In the genomic region with DNA sequence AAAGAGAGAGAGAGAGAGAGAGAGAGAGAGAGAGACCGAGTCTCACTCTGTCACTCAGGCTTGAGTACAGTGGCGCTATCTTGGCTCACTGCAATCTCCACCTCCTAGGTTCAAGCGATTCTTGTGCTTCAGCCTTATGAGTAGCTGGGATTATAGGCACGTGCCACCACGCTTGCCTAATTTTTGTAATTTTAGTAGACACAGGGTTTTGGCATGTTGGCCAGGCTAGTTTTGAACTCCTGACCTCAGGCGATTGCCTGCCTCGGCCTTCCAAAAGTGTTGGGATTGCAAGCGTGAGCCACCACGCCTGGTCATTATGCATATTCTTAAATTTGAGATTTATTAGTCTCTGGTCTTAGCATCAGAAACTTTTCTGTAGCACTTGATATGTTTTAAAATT, we compare ENCODE assay signal across 3 cellular contexts.
"Had no signal": no experiment of that assay in that cellular context is flagged by ENCODE, and none has a peak within 500 bp of the region (broad histone marks: within the 10 kb centered on the region; RNA-seq: fewer than 3 reads in every experiment).

No MANE protein-coding gene starts in this region.

- H3K4me3 ChIP-seq: GM12878 had no signal

- ATAC-seq: GM12878 had no signal

- DNase-seq: GDM1, GF-D8 had no signal
